Comparison of ENCODE assay signal across 8 cellular contexts in the genomic region with DNA sequence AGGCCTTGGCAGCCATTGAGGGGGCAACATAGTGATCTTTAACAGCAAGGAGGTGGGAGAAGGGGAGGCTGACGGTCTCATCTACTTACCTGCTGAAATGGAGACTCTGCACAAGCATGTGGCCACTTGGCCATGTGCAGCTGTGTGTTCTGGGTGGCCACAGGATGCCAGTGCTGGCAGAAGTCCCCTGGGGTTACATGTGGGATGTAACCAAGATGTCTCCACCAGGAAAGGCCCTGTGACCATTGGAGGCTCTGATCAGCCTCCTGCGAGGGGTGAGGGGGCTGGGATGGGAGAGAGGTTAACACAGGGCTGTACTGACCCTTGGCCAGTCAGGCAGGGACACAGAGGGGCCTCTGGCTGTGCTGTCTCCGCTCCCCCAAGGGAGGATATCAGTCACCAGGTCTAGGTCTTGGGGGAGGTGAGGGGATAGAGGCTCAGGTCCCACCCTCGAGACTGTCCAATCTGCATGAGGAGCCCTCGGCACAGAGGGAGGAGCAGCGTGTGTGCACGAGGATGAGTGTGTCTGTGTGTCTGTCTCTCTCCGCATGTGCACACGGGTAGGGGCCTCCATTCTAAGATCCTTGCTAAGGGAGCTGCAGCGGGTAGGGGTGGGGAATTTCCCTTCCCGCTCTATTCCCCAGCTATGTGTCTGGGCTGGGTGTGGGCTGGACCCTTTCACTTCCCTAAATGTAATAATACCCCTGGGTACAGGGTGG. TPM values are rescaled to one million over a fixed set of nuclear protein-coding genes. Genes with fewer than 3 reads are reported as not detected.
DNase-seq lines count a peak whose midpoint lies in the region; ATAC-seq and TF ChIP-seq lines count a peak whose summit lies in the region.

No MANE protein-coding gene starts in this region.

- TF ChIP-seq CTCF in GM12864 (IDR thresholded peaks at IDR 0.05; ENCODE audit: low read depth, low read length, missing control alignments) = no peak

- DNase-seq in GM12864 (ENCODE audit: low read depth) (peak; percentile 88), OCI-M2 (lab: John Stamatoyannopoulos, UW; ENCODE audit: unreplicated experiment) (no peak), HuH-7.5 (ENCODE audit: low spot score) (no peak)
- DNase-seq in activated naive CD4-positive, alpha-beta T cell (lab: John Stamatoyannopoulos, UW) = no peak
- no peak for DNase-seq in stimulated activated CD4-positive, alpha-beta T cell treated with anti-CD3 and anti-CD28 coated beads, Interleukin-2, amount 100 ng/mL, for 48 hours

- peak; percentile 85 for ATAC-seq in GM19467 (IDR thresholded peaks at IDR 0.05; ENCODE audit: unreplicated experiment)
- ATAC-seq in HG03175 (IDR thresholded peaks at IDR 0.05; ENCODE audit: unreplicated experiment) = peak; percentile 90
- peak; percentile 57 for ATAC-seq in esophagus mucosa

- H3K4me3 ChIP-seq in GM12864 (ENCODE audit: low read depth, low read length) = no peak overlapping the region

RNA-seq across cellular contexts. Expression of a gene that starts 19.5 kb away (rescaled TPM):
- total RNA-seq in esophagus mucosa = 21.2 TPM

RNA-seq across cellular contexts. Expression of a gene that starts 50.2 kb away (rescaled TPM):
- 15.8 TPM for total RNA-seq in esophagus mucosa
